ENCODE assay signal across 13 cellular contexts in genomic region chr12:94326727-94327126, GRCh38.
DNase-seq lines count a peak whose midpoint lies in the region; ATAC-seq and TF ChIP-seq lines count a peak whose summit lies in the region.
"Had no signal": no experiment of that assay in that cellular context is flagged by ENCODE, and none has a peak within 500 bp of the region (broad histone marks: within the 10 kb centered on the region; RNA-seq: fewer than 3 reads in every experiment).

No MANE protein-coding gene starts in this region.

- no peak overlapping the region for H3K4me3 Mint-ChIP-seq in activated CD4-positive, alpha-beta memory T cell treated with anti-CD3 and anti-CD28 coated beads for 36 hours
- H3K4me3 Mint-ChIP-seq in activated CD4-positive, alpha-beta memory T cell treated with anti-CD3 and anti-CD28 coated beads, Interleukin-2, amount 10 ng/mL, durations not matched to agents 7 days and 5 days, result no peak overlapping the region
- H3K4me3 Mint-ChIP-seq: effector memory CD8-positive, alpha-beta T cell; type B pancreatic cell had no signal

- H3K9me3 Mint-ChIP-seq in activated CD4-positive, alpha-beta memory T cell treated with anti-CD3 and anti-CD28 coated beads for 36 hours, result peaks cover 1% of the 10 kb centered on the region
- H3K9me3 Mint-ChIP-seq in activated CD4-positive, alpha-beta memory T cell treated with anti-CD3 and anti-CD28 coated beads, Interleukin-2, amount 10 ng/mL, durations not matched to agents 7 days and 5 days, result peaks cover 11% of the 10 kb centered on the region
- H3K9me3 Mint-ChIP-seq: effector memory CD8-positive, alpha-beta T cell had no signal

- no peak for ATAC-seq in GM19035 (IDR thresholded peaks at IDR 0.05; ENCODE audit: unreplicated experiment)
- ATAC-seq in GM19452 (IDR thresholded peaks at IDR 0.05; ENCODE audit: unreplicated experiment), result no peak
- ATAC-seq: effector memory CD8-positive, alpha-beta T cell had no signal

- CTCF ChIA-PET in activated CD4-positive, alpha-beta memory T cell treated with anti-CD3 and anti-CD28 coated beads for 36 hours (lab: Charles Lee), result interaction anchor here (0.6 to 1.1 kb wide), 2 partner anchors 21 to 917 kb away, joined by 3 to 4 read pairs; no protein-coding TSS in a partner anchor
- CTCF ChIA-PET in activated CD4-positive, alpha-beta memory T cell treated with anti-CD3 and anti-CD28 coated beads, Interleukin-2, amount 10 ng/mL, durations not matched to agents 7 days and 5 days (lab: Charles Lee), result interaction anchor here (0.5 kb wide), 1 partner anchor 14 kb away, joined by 3 read pairs; no protein-coding TSS in a partner anchor

- peaks cover 70% of the 10 kb centered on the region for H3K36me3 Mint-ChIP-seq in activated CD4-positive, alpha-beta memory T cell treated with anti-CD3 and anti-CD28 coated beads for 36 hours
- peaks cover 62% of the 10 kb centered on the region for H3K36me3 Mint-ChIP-seq in activated CD4-positive, alpha-beta memory T cell treated with anti-CD3 and anti-CD28 coated beads, Interleukin-2, amount 10 ng/mL, durations not matched to agents 7 days and 5 days (ENCODE audit: low read depth)

- POLR2A ChIA-PET in activated CD4-positive, alpha-beta memory T cell treated with anti-CD3 and anti-CD28 coated beads for 36 hours (lab: Charles Lee), result interaction anchor here (0.6 to 2.1 kb wide), 5 partner anchors 22 to 160 kb away, joined by 3 to 8 read pairs (median 4); no protein-coding TSS in a partner anchor
- POLR2A ChIA-PET in activated CD4-positive, alpha-beta memory T cell treated with anti-CD3 and anti-CD28 coated beads, Interleukin-2, amount 10 ng/mL, durations not matched to agents 7 days and 5 days (lab: Charles Lee), result interaction anchor here (1.3 kb wide), 1 partner anchor 116 kb away, joined by 3 read pairs; no protein-coding TSS in a partner anchor

- H3K27ac Mint-ChIP-seq in activated CD4-positive, alpha-beta memory T cell treated with anti-CD3 and anti-CD28 coated beads for 36 hours, result peak overlapping the region; percentile 8
- no peak overlapping the region for H3K27ac Mint-ChIP-seq in activated CD4-positive, alpha-beta memory T cell treated with anti-CD3 and anti-CD28 coated beads, Interleukin-2, amount 10 ng/mL, durations not matched to agents 7 days and 5 days
- H3K27ac Mint-ChIP-seq: effector memory CD8-positive, alpha-beta T cell; type B pancreatic cell had no signal

- intact Hi-C loops in activated CD4-positive, alpha-beta memory T cell treated with anti-CD3 and anti-CD28 coated beads for 36 hours (cut with micrococcal nuclease), result loop anchor here (1.0 to 5.0 kb wide), 9 partner anchors 17 to 316 kb away; partner anchors contain the start of gene PLXNC1

- no peaks in the 10 kb centered on the region for H3K27me3 Mint-ChIP-seq in activated CD4-positive, alpha-beta memory T cell treated with anti-CD3 and anti-CD28 coated beads for 36 hours
- no peaks in the 10 kb centered on the region for H3K27me3 Mint-ChIP-seq in activated CD4-positive, alpha-beta memory T cell treated with anti-CD3 and anti-CD28 coated beads, Interleukin-2, amount 10 ng/mL, durations not matched to agents 7 days and 5 days
- H3K27me3 Mint-ChIP-seq: effector memory CD8-positive, alpha-beta T cell; type B pancreatic cell had no signal

- peaks cover 24% of the 10 kb centered on the region for H3K4me1 Mint-ChIP-seq in activated CD4-positive, alpha-beta memory T cell treated with anti-CD3 and anti-CD28 coated beads for 36 hours (ENCODE audit: low read depth)
- H3K4me1 Mint-ChIP-seq in activated CD4-positive, alpha-beta memory T cell treated with anti-CD3 and anti-CD28 coated beads, Interleukin-2, amount 10 ng/mL, durations not matched to agents 7 days and 5 days, result peaks cover 21% of the 10 kb centered on the region

- no peak for TF ChIP-seq CTCF in retinal pigment epithelial cell (conservative IDR thresholded peaks at IDR 0.05; ENCODE audit: low read depth, low read length)

- H3K4me3 ChIP-seq in retinal pigment epithelial cell (ENCODE audit: low read length), result no peak overlapping the region

- peak; percentile 20 for DNase-seq in activated CD4-positive, alpha-beta memory T cell treated with anti-CD3 and anti-CD28 coated beads for 36 hours
- no peak for DNase-seq in activated CD4-positive, alpha-beta memory T cell treated with anti-CD3 and anti-CD28 coated beads, Interleukin-2, amount 10 ng/mL, durations not matched to agents 7 days and 5 days
- DNase-seq in OCI-M1 (lab: John Stamatoyannopoulos, UW) (peak; percentile 23), dedifferentiated amniotic fluid mesenchymal stem cell (ENCODE audit: extremely low spot score) (peak; percentile 36), retinal pigment epithelial cell (ENCODE audit: low read depth) (peak; percentile 11), GDM1 (lab: John Stamatoyannopoulos, UW) (no peak)
- DNase-seq: effector memory CD8-positive, alpha-beta T cell; GF-D8; NCI-H1092 treated with DMSO at 0.1 percent for 48 hours; NCI-H82 had no signal

Comparison
In these comparisons a context has a peak if more than half of its experiments do, and no peak if none do; other contexts are left out.
1. DNase-seq: peak in activated CD4-positive, alpha-beta memory T cell treated with anti-CD3 and anti-CD28 coated beads for 36 hours (single experiment), OCI-M1 (single experiment), dedifferentiated amniotic fluid mesenchymal stem cell (single experiment) and retinal pigment epithelial cell (single experiment); none in activated CD4-positive, alpha-beta memory T cell treated with anti-CD3 and anti-CD28 coated beads, Interleukin-2, amount 10 ng/mL, durations not matched to agents 7 days and 5 days (single experiment) and GDM1 (single experiment).